8 cellular contexts compared by ENCODE assay signal in genomic region chr19:8487137-8487851, GRCh38. TPM values are rescaled to one million over a fixed set of nuclear protein-coding genes. Genes with fewer than 3 reads are reported as not detected.
DNase-seq lines count a peak whose midpoint lies in the region; TF ChIP-seq lines count a peak whose summit lies in the region.

No MANE protein-coding gene starts in this region.

- no peak for TF ChIP-seq CTCF in liver (IDR thresholded peaks at IDR 0.05; ENCODE audit: low read depth, low read length, missing input control)
- TF ChIP-seq CTCF in prostate gland (IDR thresholded peaks at IDR 0.05) = no peak

- H3K9me3 ChIP-seq in liver (ENCODE audit: control insufficient read depth in 4 of 4, low read length in 3 of 4) (no peaks in the 10 kb centered on the region), prostate gland (no peaks in the 10 kb centered on the region)

- peak; percentile 87 for DNase-seq in CD1c-positive myeloid dendritic cell (ENCODE audit: extremely low spot score)
- DNase-seq in KG1 (lab: John Stamatoyannopoulos, UW) = peak; percentile 90
- peak; percentile 49 for DNase-seq in activated T-helper 1 cell treated with Interleukin-2 at 50 U/mL for 16 hours (ENCODE audit: low read depth)
- peak; percentile 60 for DNase-seq in stimulated activated naive CD4-positive, alpha-beta T cell treated with Interleukin-2 at 50 U/mL for 16 hours (lab: John Stamatoyannopoulos, UW)
- no peak for DNase-seq in NCI-H146 treated with DMSO at 0.1 percent for 48 hours (lab: John Stamatoyannopoulos, UW; ENCODE audit: unreplicated experiment)
- no peak for DNase-seq in DMS153 (lab: John Stamatoyannopoulos, UW)
- no peak for DNase-seq in prostate gland (ENCODE audit: low spot score)

- H3K9ac ChIP-seq in liver (ENCODE audit: low read depth in 1 of 2, low read length in 2 of 2) = no peak overlapping the region

- H3K36me3 ChIP-seq in liver (ENCODE audit: control insufficient read depth in 4 of 4, insufficient read depth in 3 of 4, low read depth in 1 of 4, low read length in 3 of 4) (peaks cover 15 to 68% (median 47%) of the 10 kb centered on the region in 4 donors), prostate gland (peaks cover 23 to 24% of the 10 kb centered on the region in 2 donors)

- intact Hi-C loops in prostate gland (cut with DNase I) = no loop called here

- H3K27me3 ChIP-seq in liver (ENCODE audit: control insufficient read depth in 4 of 4, insufficient read depth in 4 of 4, low read length in 3 of 4) = no peaks in the 10 kb centered on the region
- no peaks in the 10 kb centered on the region for H3K27me3 ChIP-seq in prostate gland (replicated peaks; ENCODE audit: insufficient read depth)

- TF ChIP-seq RAD21 in liver (IDR thresholded peaks at IDR 0.05) = no peak

- H3K4me3 ChIP-seq in liver (ENCODE audit: low read depth in 1 of 3, low read length in 3 of 3) (no peak overlapping the region), prostate gland (no peak overlapping the region)

- H3K27ac ChIP-seq in liver (ENCODE audit: low read depth in 1 of 2, low read length in 2 of 2) = peak overlapping the region; percentile 1 to 78
- no peak overlapping the region for H3K27ac ChIP-seq in prostate gland

- 79% methylated on average over 13 of the region's 13 CpGs for WGBS in liver
- 74% methylated on average over 13 of the region's 13 CpGs for WGBS in prostate gland

- no peaks in the 10 kb centered on the region for H3K4me1 ChIP-seq in liver (ENCODE audit: control insufficient read depth in 4 of 4, insufficient read depth in 4 of 4, low read length in 3 of 4)
- no peaks in the 10 kb centered on the region for H3K4me1 ChIP-seq in prostate gland (replicated peaks)

- TF ChIP-seq POLR2A in prostate gland (IDR thresholded peaks at IDR 0.05) = no peak

TF ChIP-seq in liver, 16 proteins besides CTCF, POLR2A, EP300 and RAD21:
- TF ChIP-seq, protein P1, sequence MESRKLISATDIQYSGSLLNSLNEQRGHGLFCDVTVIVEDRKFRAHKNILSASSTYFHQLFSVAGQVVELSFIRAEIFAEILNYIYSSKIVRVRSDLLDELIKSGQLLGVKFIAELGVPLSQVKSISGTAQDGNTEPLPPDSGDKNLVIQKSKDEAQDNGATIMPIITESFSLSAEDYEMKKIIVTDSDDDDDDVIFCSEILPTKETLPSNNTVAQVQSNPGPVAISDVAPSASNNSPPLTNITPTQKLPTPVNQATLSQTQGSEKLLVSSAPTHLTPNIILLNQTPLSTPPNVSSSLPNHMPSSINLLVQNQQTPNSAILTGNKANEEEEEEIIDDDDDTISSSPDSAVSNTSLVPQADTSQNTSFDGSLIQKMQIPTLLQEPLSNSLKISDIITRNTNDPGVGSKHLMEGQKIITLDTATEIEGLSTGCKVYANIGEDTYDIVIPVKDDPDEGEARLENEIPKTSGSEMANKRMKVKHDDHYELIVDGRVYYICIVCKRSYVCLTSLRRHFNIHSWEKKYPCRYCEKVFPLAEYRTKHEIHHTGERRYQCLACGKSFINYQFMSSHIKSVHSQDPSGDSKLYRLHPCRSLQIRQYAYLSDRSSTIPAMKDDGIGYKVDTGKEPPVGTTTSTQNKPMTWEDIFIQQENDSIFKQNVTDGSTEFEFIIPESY (IDR thresholded peaks at IDR 0.05) = no peak
- TF ChIP-seq NR2F2 (IDR thresholded peaks at IDR 0.05) (no peak), EGR1 (IDR thresholded peaks at IDR 0.05; ENCODE audit: low read depth in 2 of 2) (no peak), JUND (IDR thresholded peaks at IDR 0.05) (no peak), ATF3 (IDR thresholded peaks at IDR 0.05) (no peak), FOXA2 (IDR thresholded peaks at IDR 0.05) (no peak), FOXA1 (IDR thresholded peaks at IDR 0.05) (no peak), MAX (IDR thresholded peaks at IDR 0.05) (no peak), GABPA (IDR thresholded peaks at IDR 0.05 in 1 of 2, conservative IDR thresholded peaks at IDR 0.05 in 1 of 2) (no peak), REST (IDR thresholded peaks at IDR 0.05) (no peak), SP1 (IDR thresholded peaks at IDR 0.05) (no peak), YY1 (IDR thresholded peaks at IDR 0.05) (no peak), RXRA (IDR thresholded peaks at IDR 0.05) (no peak), TAF1 (conservative IDR thresholded peaks at IDR 0.05) (no peak)

RNA-seq across cellular contexts. Expression of gene PRAM1, which starts 15.1 kb away (rescaled TPM):
- 1 to 10 TPM in 1 of 2 donors, under 1 TPM in 1; 0.84 to 1.8 TPM for total RNA-seq in liver
- polyA plus RNA-seq in liver = under 1 TPM; 0.75 to 0.77 TPM
- 1 to 10 TPM; 2.4 to 5.3 TPM for total RNA-seq in prostate gland

RNA-seq across cellular contexts. Expression of gene ZNF414, which starts 26.7 kb away (rescaled TPM):
- total RNA-seq in liver (10 to 100 TPM in 1 of 2 donors, 1 to 10 TPM in 1; 3.5 to 10.3 TPM), prostate gland (10 to 100 TPM; 24.4 to 59.5 TPM)
- polyA plus RNA-seq in liver = 10 to 100 TPM in 1 of 2 donors, 1 to 10 TPM in 1; 4.1 to 16.0 TPM

RNA-seq across cellular contexts. Expression of gene HNRNPM, which starts 42.5 kb away (rescaled TPM):
- total RNA-seq in liver (10 to 100 TPM; 66.3 to 75.1 TPM), prostate gland (100 to 1,000 TPM; 111 to 147 TPM)
- 10 to 100 TPM; 39.4 to 86.9 TPM for polyA plus RNA-seq in liver

Comparison
In these comparisons a context has a peak if more than half of its experiments do, and no peak if none do; other contexts are left out.
1. DNase-seq: peak in CD1c-positive myeloid dendritic cell (single experiment), KG1 (single experiment), activated T-helper 1 cell treated with Interleukin-2 at 50 U/mL for 16 hours (single experiment) and stimulated activated naive CD4-positive, alpha-beta T cell treated with Interleukin-2 at 50 U/mL for 16 hours (single experiment); none in NCI-H146 treated with DMSO at 0.1 percent for 48 hours (single experiment), DMS153 (single experiment) and prostate gland (single experiment).
2. H3K27ac ChIP-seq: peak in liver (2 of 2); none in prostate gland (0 of 2).